ENCODE assay signal across 27 cellular contexts in the genomic region with DNA sequence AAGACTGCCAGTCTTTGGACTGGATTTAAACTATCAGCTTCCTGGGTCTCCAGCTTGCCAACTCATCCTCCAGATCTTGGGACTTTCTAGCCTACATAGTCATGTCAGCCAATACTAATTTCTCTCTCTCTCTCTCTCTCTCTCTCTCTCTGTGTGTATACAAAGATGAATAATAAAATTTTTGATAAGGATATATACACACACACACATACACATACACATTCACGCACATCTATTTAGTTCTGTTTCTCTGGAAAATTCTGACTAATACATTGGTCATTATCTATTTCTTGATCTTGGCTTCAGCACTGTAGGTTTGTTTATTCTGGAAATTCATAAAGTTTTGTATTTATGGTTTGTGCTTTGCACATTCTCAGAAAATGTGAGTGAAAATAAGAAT.
"Had no signal": no experiment of that assay in that cellular context is flagged by ENCODE, and none has a peak within 500 bp of the region (broad histone marks: within the 10 kb centered on the region; RNA-seq: fewer than 3 reads in every experiment).

No MANE protein-coding gene starts in this region.

- H3K27me3 ChIP-seq: esophagus squamous epithelium had no signal

- ATAC-seq: activated CD4-positive, alpha-beta T cell treated with anti-CD3 and anti-CD28 coated beads for 36 hours; activated CD8-positive, alpha-beta memory T cell treated with anti-CD3 and anti-CD28 coated beads, Interleukin-2, amount 10 ng/mL, durations not matched to agents 7 days and 5 days; activated CD8-positive, alpha-beta T cell treated with anti-CD3 and anti-CD28 coated beads, Interleukin-2, amount 10 ng/mL, durations not matched to agents 7 days and 5 days; activated naive CD8-positive, alpha-beta T cell treated with anti-CD3 and anti-CD28 coated beads, Interleukin-2, amount 50 U/mL, for 24 hours; effector memory CD8-positive, alpha-beta T cell had no signal

- H3K4me3 ChIP-seq: esophagus squamous epithelium had no signal

- DNase-seq: activated CD4-positive, alpha-beta memory T cell treated with anti-CD3 and anti-CD28 coated beads for 36 hours; activated CD4-positive, alpha-beta T cell treated with anti-CD3 and anti-CD28 coated beads for 36 hours; activated CD4-positive, alpha-beta T cell treated with anti-CD3 and anti-CD28 coated beads, Interleukin-2, amount 10 ng/mL, durations not matched to agents 24 days and 14 days; activated CD4-positive, CD25-positive, alpha-beta regulatory T cell; activated CD4-positive, CD25-positive, alpha-beta regulatory T cell treated with anti-CD3 and anti-CD28 coated beads, Interleukin-2, amount 50 U/mL, for 72 hours; activated CD8-positive, alpha-beta memory T cell treated with anti-CD3 and anti-CD28 coated beads, Interleukin-2, amount 10 ng/mL, durations not matched to agents 7 days and 5 days; activated CD8-positive, alpha-beta memory T cell treated with anti-CD3 and anti-CD28 coated beads, Interleukin-2, amount 50 U/mL, for 4 hours; activated CD8-positive, alpha-beta T cell treated with anti-CD3 and anti-CD28 coated beads, Interleukin-2, amount 10 ng/mL, durations not matched to agents 7 days and 5 days; activated effector memory CD4-positive, alpha-beta T cell treated with anti-CD3 and anti-CD28 coated beads, Interleukin-2, amount 50 U/mL, for 16 hours; activated naive CD4-positive, alpha-beta T cell treated with anti-CD3 and anti-CD28 coated beads for 36 hours; activated naive CD8-positive, alpha-beta T cell treated with anti-CD3 and anti-CD28 coated beads for 36 hours; activated naive CD8-positive, alpha-beta T cell treated with anti-CD3 and anti-CD28 coated beads, Interleukin-2, amount 50 U/mL, for 24 hours; activated T-cell treated with anti-CD3 and anti-CD28 coated beads, Interleukin-2, amount 50 U/mL, for 1 hour; activated T-cell treated with anti-CD3 and anti-CD28 coated beads, Interleukin-2, amount 50 U/mL, for 48 hours; amniotic stem cell; anterior cingulate cortex; caudate nucleus; cortex of kidney; dermis blood vessel endothelial cell; effector CD4-positive, alpha-beta T cell; effector memory CD8-positive, alpha-beta T cell; erythroblast; esophagus squamous epithelium; foreskin fibroblast; head of caudate nucleus; T-helper 1 cell; T-helper 2 cell had no signal

- H3K36me3 ChIP-seq: esophagus squamous epithelium had no signal

- H3K27ac ChIP-seq: esophagus squamous epithelium had no signal
